24 cellular contexts compared by ENCODE assay signal in the genomic region with DNA sequence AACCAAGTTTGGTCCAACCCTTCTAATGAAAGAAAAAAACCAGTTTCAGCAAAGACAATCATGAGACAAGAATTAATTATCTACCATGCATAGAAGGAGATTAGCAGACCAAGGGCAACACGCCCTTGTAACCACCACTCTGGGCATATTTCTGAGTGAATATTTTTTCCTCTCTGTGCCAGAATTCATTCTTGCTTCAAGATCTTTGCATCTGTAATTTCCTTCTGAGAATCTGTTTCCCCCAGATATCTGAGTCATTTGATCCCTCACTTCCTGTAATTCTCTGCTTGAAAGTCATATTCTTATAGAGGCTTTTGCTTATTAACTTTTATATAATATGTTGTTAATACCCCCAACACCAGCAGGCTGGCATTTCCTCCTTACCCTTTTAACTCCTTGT.
DNase-seq lines count a peak whose midpoint lies in the region; ATAC-seq, FAIRE-seq and TF ChIP-seq lines count a peak whose summit lies in the region.
"Had no signal": no experiment of that assay in that cellular context is flagged by ENCODE, and none has a peak within 500 bp of the region (broad histone marks: within the 10 kb centered on the region; RNA-seq: fewer than 3 reads in every experiment).

No MANE protein-coding gene starts in this region.

- no peaks in the 10 kb centered on the region for H3K9me2 ChIP-seq in PC-3 (replicated peaks; ENCODE audit: low read length)

- H2AFZ ChIP-seq in PC-3 (ENCODE audit: low read length) (no peak overlapping the region), endothelial cell of umbilical vein (ENCODE audit: low read depth, low read length) (peak overlapping the region; percentile 26)
- H2AFZ ChIP-seq: parathyroid adenoma had no signal

- no peak overlapping the region for H3K27ac Mint-ChIP-seq in naive thymus-derived CD4-positive, alpha-beta T cell
- H3K27ac Mint-ChIP-seq: activated naive CD8-positive, alpha-beta T cell treated with anti-CD3 and anti-CD28 coated beads for 36 hours; activated T-helper 17 cell treated with anti-CD3 and anti-CD28 coated beads, Interleukin-2, amount 50 U/mL, for 72 hours; CD4-positive, CD25-positive, alpha-beta regulatory T cell; dendritic cell treated with granulocyte-macrophage colony-stimulating factor and Interleukin-4, amounts not matched to agents 40 ng/mL and 50 ng/mL, for 4 days; naive B cell had no signal

- H3K36me3 ChIP-seq in PC-3 (ENCODE audit: low read depth, low read length) (no peaks in the 10 kb centered on the region), endothelial cell of umbilical vein (ENCODE audit: control insufficient read depth in 2 of 2, extremely low read depth in 1 of 2, insufficient read depth in 2 of 2, low read length in 2 of 2) (no peaks in the 10 kb centered on the region)
- no peaks in the 10 kb centered on the region for H3K36me3 ChIP-seq in naive thymus-derived CD4-positive, alpha-beta T cell (ENCODE audit: control insufficient read depth in 2 of 3, insufficient read depth in 3 of 3, low read length in 3 of 3)
- H3K36me3 ChIP-seq: gastroesophageal sphincter had no signal

- H3K9me1 ChIP-seq in endothelial cell of umbilical vein (replicated peaks; ENCODE audit: control insufficient read depth, extremely low read depth, insufficient read depth, low read length), result no peaks in the 10 kb centered on the region

- H3F3A ChIP-seq in PC-3 (ENCODE audit: low read length, unreplicated experiment), result no peaks in the 10 kb centered on the region

- H3K4me3 Mint-ChIP-seq in naive thymus-derived CD4-positive, alpha-beta T cell, result no peak overlapping the region
- H3K4me3 Mint-ChIP-seq: activated naive CD8-positive, alpha-beta T cell treated with anti-CD3 and anti-CD28 coated beads for 36 hours; activated T-helper 17 cell treated with anti-CD3 and anti-CD28 coated beads, Interleukin-2, amount 50 U/mL, for 72 hours; CD4-positive, CD25-positive, alpha-beta regulatory T cell; dendritic cell treated with granulocyte-macrophage colony-stimulating factor and Interleukin-4, amounts not matched to agents 40 ng/mL and 50 ng/mL, for 4 days; naive B cell had no signal

- CTCF ChIA-PET in PC-3 (lab: Charles Lee) (no interaction called here), endothelial cell of umbilical vein (lab: Charles Lee) (interaction anchor here (1.1 to 1.4 kb wide), 4 partner anchors 10 to 655 kb away, joined by 3 to 4 read pairs (median 4); no protein-coding TSS in a partner anchor)
- CTCF ChIA-PET in naive thymus-derived CD4-positive, alpha-beta T cell (lab: Charles Lee), result no interaction called here

- peaks cover 5 to 32% (median 14%) of the 10 kb centered on the region in 5 donors for H3K27me3 Mint-ChIP-seq in naive thymus-derived CD4-positive, alpha-beta T cell
- H3K27me3 Mint-ChIP-seq: dendritic cell treated with granulocyte-macrophage colony-stimulating factor and Interleukin-4, amounts not matched to agents 40 ng/mL and 50 ng/mL, for 4 days had no signal

- H3K9ac ChIP-seq in PC-3 (ENCODE audit: low read length) (no peak overlapping the region), endothelial cell of umbilical vein (replicated peaks; ENCODE audit: extremely low read depth, insufficient read depth, low read length) (peak overlapping the region; percentile 31)
- H3K9ac ChIP-seq: parathyroid adenoma had no signal

- dilution Hi-C loops in endothelial cell of umbilical vein (cut with MboI; ENCODE audit: extremely low pct_ligation_motif_present, low sequenced_read_pairs), result no loop called here

- peak; percentile 27 for FAIRE-seq in H54 (lab: Jason Lieb, UNC)
- FAIRE-seq in endothelial cell of umbilical vein (lab: Jason Lieb, UNC), result peak; percentile 81
- FAIRE-seq: GM12891, K562 had no signal

- no peak for DNase-seq in H54 (ENCODE audit: insufficient read length, low spot score)
- peak; percentile 25 for DNase-seq in PC-3
- peak; percentile 98 for DNase-seq in endothelial cell of umbilical vein (ENCODE audit: low read depth, low spot score)
- peak; percentile 17 to 62 for DNase-seq in lung microvascular endothelial cell (ENCODE audit: low read depth in 2 of 2)
- DNase-seq in naive thymus-derived CD4-positive, alpha-beta T cell, result no peak
- DNase-seq: activated CD4-positive, CD25-positive, alpha-beta regulatory T cell treated with anti-CD3 and anti-CD28 coated beads, Interleukin-2, amount 50 U/mL, for 72 hours; activated naive CD8-positive, alpha-beta T cell treated with anti-CD3 and anti-CD28 coated beads for 36 hours; CD4-positive, CD25-positive, alpha-beta regulatory T cell; mesendoderm; naive B cell; NCI-H1930; NCI-H524; stimulated activated CD4-positive, alpha-beta T cell treated with anti-CD3 and anti-CD28 coated beads, Interleukin-1b, Interleukin-23, amount 100 ng/mL, for 48 hours; stimulated activated naive CD4-positive, alpha-beta T cell; T-helper 9 cell had no signal

- H3K79me2 ChIP-seq in PC-3 (ENCODE audit: low read length) (no peaks in the 10 kb centered on the region), endothelial cell of umbilical vein (ENCODE audit: control insufficient read depth, insufficient read depth, low read length) (no peaks in the 10 kb centered on the region)
- H3K79me2 ChIP-seq: parathyroid adenoma had no signal

- BruUV-seq in PC-3 (replicated peaks; lab: Mats Ljungman, UMichigan), result no TSS peak
- no TSS peak for BruUV-seq in endothelial cell of umbilical vein (replicated peaks; lab: Mats Ljungman, UMichigan)

- ATAC-seq in PC-3 (no peak), GM21723 (IDR thresholded peaks at IDR 0.05; ENCODE audit: unreplicated experiment) (no peak), HG02678 (IDR thresholded peaks at IDR 0.05; ENCODE audit: unreplicated experiment) (no peak)
- no peak for ATAC-seq in naive thymus-derived CD4-positive, alpha-beta T cell
- ATAC-seq: activated T-helper 17 cell treated with anti-CD3 and anti-CD28 coated beads, Interleukin-2, amount 50 U/mL, for 72 hours; gastroesophageal sphincter; K562; SK-N-SH treated with all-trans-retinoic acid at 6 μM for 48 hours had no signal

- no peak for TF ChIP-seq POLR2A in H54 (IDR thresholded peaks at IDR 0.05; ENCODE audit: low read depth, low read length)
- TF ChIP-seq POLR2A in endothelial cell of umbilical vein (IDR thresholded peaks at IDR 0.05; ENCODE audit: low read depth, low read length), result peak; percentile 90

- no peak overlapping the region for H3K27ac ChIP-seq in PC-3 (ENCODE audit: low read length)
- H3K27ac ChIP-seq in endothelial cell of umbilical vein (ENCODE audit: insufficient read depth, low read depth, low read length), result peak overlapping the region; percentile 91
- H3K27ac ChIP-seq in naive thymus-derived CD4-positive, alpha-beta T cell (ENCODE audit: low read depth, low read length), result no peak overlapping the region
- H3K27ac ChIP-seq: gastroesophageal sphincter, parathyroid adenoma had no signal

- H3K4me2 ChIP-seq in PC-3 (ENCODE audit: low read length) (no peak overlapping the region), endothelial cell of umbilical vein (ENCODE audit: insufficient read depth, low read length) (no peak overlapping the region)

- H3K4me3 ChIP-seq in PC-3 (ENCODE audit: low read length) (no peak overlapping the region), endothelial cell of umbilical vein (replicated peaks in 1 of 3; ENCODE audit: insufficient read depth in 1 of 3, low read depth in 1 of 3, low read length in 3 of 3) (no peak overlapping the region)
- no peak overlapping the region for H3K4me3 ChIP-seq in naive thymus-derived CD4-positive, alpha-beta T cell (ENCODE audit: low read length)
- H3K4me3 ChIP-seq: gastroesophageal sphincter, K562 had no signal

- POLR2A ChIA-PET in PC-3 (lab: Charles Lee; ENCODE audit: unreplicated experiment), result no interaction called here
- POLR2A ChIA-PET in endothelial cell of umbilical vein (lab: Charles Lee), result no interaction called here
- POLR2A ChIA-PET in naive thymus-derived CD4-positive, alpha-beta T cell (lab: Charles Lee), result no interaction called here

- TF ChIP-seq CTCF in PC-3 (conservative IDR thresholded peaks at IDR 0.05; ENCODE audit: low read depth, low read length), result no peak
- TF ChIP-seq CTCF in endothelial cell of umbilical vein (IDR thresholded peaks at IDR 0.05; ENCODE audit: extremely low read depth in 1 of 2, insufficient read depth in 1 of 2, low read depth in 1 of 2, low read length in 2 of 2), result no peak

- no peaks in the 10 kb centered on the region for H3K9me3 Mint-ChIP-seq in naive thymus-derived CD4-positive, alpha-beta T cell
- H3K9me3 Mint-ChIP-seq: activated naive CD8-positive, alpha-beta T cell treated with anti-CD3 and anti-CD28 coated beads for 36 hours; activated T-helper 17 cell treated with anti-CD3 and anti-CD28 coated beads, Interleukin-2, amount 50 U/mL, for 72 hours; CD4-positive, CD25-positive, alpha-beta regulatory T cell; dendritic cell treated with granulocyte-macrophage colony-stimulating factor and Interleukin-4, amounts not matched to agents 40 ng/mL and 50 ng/mL, for 4 days; naive B cell had no signal

- H3K4me1 ChIP-seq in PC-3 (ENCODE audit: insufficient read depth, low read length) (peaks cover 18% of the 10 kb centered on the region), endothelial cell of umbilical vein (ENCODE audit: control insufficient read depth, extremely low read depth, insufficient read depth, low read length) (peaks cover 17% of the 10 kb centered on the region)
- H3K4me1 ChIP-seq in naive thymus-derived CD4-positive, alpha-beta T cell (ENCODE audit: control insufficient read depth in 2 of 2, insufficient read depth in 2 of 2, low read length in 2 of 2), result no peaks in the 10 kb centered on the region
- H3K4me1 ChIP-seq: gastroesophageal sphincter, parathyroid adenoma had no signal

- H3K27me3 ChIP-seq in PC-3 (ENCODE audit: low read length) (no peaks in the 10 kb centered on the region), endothelial cell of umbilical vein (ENCODE audit: control insufficient read depth in 2 of 2, insufficient read depth in 2 of 2, low read length in 2 of 2) (no peaks in the 10 kb centered on the region)
- H3K27me3 ChIP-seq in naive thymus-derived CD4-positive, alpha-beta T cell (ENCODE audit: control insufficient read depth in 2 of 2, insufficient read depth in 2 of 2, low read length in 2 of 2), result no peaks in the 10 kb centered on the region
- H3K27me3 ChIP-seq: gastroesophageal sphincter had no signal

- H3K9me3 ChIP-seq in PC-3 (ENCODE audit: low read length), result no peaks in the 10 kb centered on the region
- no peaks in the 10 kb centered on the region for H3K9me3 ChIP-seq in endothelial cell of umbilical vein (replicated peaks; ENCODE audit: control insufficient read depth, insufficient read depth, low read length)
- no peaks in the 10 kb centered on the region for H3K9me3 ChIP-seq in naive thymus-derived CD4-positive, alpha-beta T cell (ENCODE audit: control insufficient read depth in 2 of 3, low read length in 3 of 3)
- H3K9me3 ChIP-seq: gastroesophageal sphincter had no signal

- intact Hi-C loops in PC-3 (cut with micrococcal nuclease), result no loop called here
- intact Hi-C loops in endothelial cell of umbilical vein (cut with micrococcal nuclease), result loop anchor here (1.0 to 10.0 kb wide), 10 partner anchors 134 to 655 kb away; a partner anchor contains a TSS
- intact Hi-C loops in naive thymus-derived CD4-positive, alpha-beta T cell (cut with micrococcal nuclease), result no loop called here

- H4K20me1 ChIP-seq in PC-3 (ENCODE audit: low read length) (no peaks in the 10 kb centered on the region), endothelial cell of umbilical vein (replicated peaks; ENCODE audit: control insufficient read depth, extremely low read depth, insufficient read depth, low read length) (no peaks in the 10 kb centered on the region)

- no peaks in the 10 kb centered on the region for H3K4me1 Mint-ChIP-seq in naive thymus-derived CD4-positive, alpha-beta T cell
- H3K4me1 Mint-ChIP-seq: activated naive CD8-positive, alpha-beta T cell treated with anti-CD3 and anti-CD28 coated beads for 36 hours; activated T-helper 17 cell treated with anti-CD3 and anti-CD28 coated beads, Interleukin-2, amount 50 U/mL, for 72 hours; CD4-positive, CD25-positive, alpha-beta regulatory T cell; naive B cell had no signal

- no peaks in the 10 kb centered on the region for H3K36me3 Mint-ChIP-seq in naive thymus-derived CD4-positive, alpha-beta T cell
- H3K36me3 Mint-ChIP-seq: activated naive CD8-positive, alpha-beta T cell treated with anti-CD3 and anti-CD28 coated beads for 36 hours; CD4-positive, CD25-positive, alpha-beta regulatory T cell; naive B cell had no signal

Comparison
In these comparisons a context has a peak if more than half of its experiments do, and no peak if none do; other contexts are left out.
1. DNase-seq: peak in PC-3 (single experiment), endothelial cell of umbilical vein (single experiment) and lung microvascular endothelial cell (2 of 2); none in H54 (single experiment) and naive thymus-derived CD4-positive, alpha-beta T cell (0 of 9).